ENCODE assay signal across 8 cellular contexts in genomic region chr12:116222358-116222757, GRCh38. TPM values are rescaled to one million over a fixed set of nuclear protein-coding genes. Genes with fewer than 3 reads are reported as not detected.
A peak's percentile ranks its signal among the peaks of the same experiment; 100 is the strongest.
DNase-seq lines count a peak whose midpoint lies in the region; ATAC-seq lines count a peak whose summit lies in the region.

No MANE protein-coding gene starts in this region.

- in situ Hi-C loops in Caki2 (cut with HindIII; ENCODE audit: low pct_unique_long_range_greater_than_20kb, low sequenced_read_pairs), result no loop called here

- H3K4me1 Mint-ChIP-seq in T-helper 2 cell treated with Interferon-gamma antibody and Interleukin-4, amounts not matched to agents 5 μg/mL and 100 μg/mL, for 36 hours (ENCODE audit: low read depth), result peaks cover 6% of the 10 kb centered on the region

- H3K36me3 Mint-ChIP-seq in T-helper 2 cell treated with Interferon-gamma antibody and Interleukin-4, amounts not matched to agents 5 μg/mL and 100 μg/mL, for 36 hours (ENCODE audit: low read depth), result peaks cover 11% of the 10 kb centered on the region

- H3K9me3 Mint-ChIP-seq in T-helper 2 cell treated with Interferon-gamma antibody and Interleukin-4, amounts not matched to agents 5 μg/mL and 100 μg/mL, for 36 hours, result no peaks in the 10 kb centered on the region

- ATAC-seq in GM19467 (IDR thresholded peaks at IDR 0.05; ENCODE audit: unreplicated experiment) (no peak), HG03457 (IDR thresholded peaks at IDR 0.05; ENCODE audit: unreplicated experiment) (no peak), GM21825 (IDR thresholded peaks at IDR 0.05; ENCODE audit: unreplicated experiment) (no peak)

- no peaks in the 10 kb centered on the region for H3K27me3 Mint-ChIP-seq in T-helper 2 cell treated with Interferon-gamma antibody and Interleukin-4, amounts not matched to agents 5 μg/mL and 100 μg/mL, for 36 hours (ENCODE audit: low read depth)

- peak; percentile 43 for DNase-seq in Caki2 (ENCODE audit: low read depth)
- peak; percentile 66 for DNase-seq in NCI-H2029 (lab: John Stamatoyannopoulos, UW)
- peak; percentile 64 for DNase-seq in brain pericyte (ENCODE audit: low read depth, low spot score)
- peak; percentile 84 for DNase-seq in mucosa of gallbladder (ENCODE audit: low spot score)
- DNase-seq in T-helper 2 cell treated with Interferon-gamma antibody and Interleukin-4, amounts not matched to agents 5 μg/mL and 100 μg/mL, for 36 hours (ENCODE audit: low spot score), result no peak

- no peak overlapping the region for H3K4me3 Mint-ChIP-seq in T-helper 2 cell treated with Interferon-gamma antibody and Interleukin-4, amounts not matched to agents 5 μg/mL and 100 μg/mL, for 36 hours

- H3K27ac Mint-ChIP-seq in T-helper 2 cell treated with Interferon-gamma antibody and Interleukin-4, amounts not matched to agents 5 μg/mL and 100 μg/mL, for 36 hours, result no peak overlapping the region

RNA-seq across cellular contexts. Expression of gene MED13L, which starts 55.1 kb away (rescaled TPM):
- total RNA-seq in Caki2 (2014; rRNA removed; shearing (Covaris generic); ENCODE audit: low replicate concordance), result 20.1 and 38.7 TPM in 2 replicates
- total RNA-seq in mucosa of gallbladder, result 117 TPM
